ENCODE assay signal across 39 cellular contexts in genomic region chr1:119396982-119397381, GRCh38. TPM values are rescaled to one million over a fixed set of nuclear protein-coding genes. Genes with fewer than 3 reads are reported as not detected.
"Had no signal": no experiment of that assay in that cellular context is flagged by ENCODE, and none has a peak within 500 bp of the region (broad histone marks: within the 10 kb centered on the region; RNA-seq: fewer than 3 reads in every experiment).

No MANE protein-coding gene starts in this region.

- DNase-seq: Karpas-422, Kasumi-1, KG1, MG63, MM.1S, MV-4-11, NCI-H1048, NCI-H1092, NCI-H1092 treated with DMSO at 0.1 percent for 48 hours, NCI-H1105, NCI-H1105 treated with DMSO at 0.1 percent for 48 hours, NCI-H1417, NCI-H1417 treated with DMSO at 0.1 percent for 48 hours, NCI-H1436, NCI-H1436 treated with DMSO at 0.1 percent for 48 hours, NCI-H146, NCI-H1694, NCI-H1694 treated with DMSO at 0.1 percent for 48 hours, NCI-H187, NCI-H187 treated with DMSO at 0.1 percent for 48 hours, NCI-H1930, NCI-H2029, NCI-H2029 treated with DMSO at 0.1 percent for 48 hours, NCI-H2081, NCI-H2081 treated with DMSO at 0.1 percent for 48 hours, NCI-H2107, NCI-H2171, NCI-H2171 treated with DMSO at 0.1 percent for 48 hours, NCI-H2227 treated with DMSO at 0.1 percent for 48 hours, NCI-H226, NCI-H345, NCI-H446, NCI-H446 treated with DMSO at 0.1 percent for 48 hours, NCI-H510A had no signal

- H3K27ac ChIP-seq: KMS-11 had no signal

- H3K36me3 ChIP-seq: MG63 had no signal

- H3K4me3 ChIP-seq: MG63 had no signal

- H3K9ac ChIP-seq: KMS-11 had no signal

- H3K4me2 ChIP-seq: KMS-11 had no signal

RNA-seq across cellular contexts. Expression of gene HSD3B2, which starts 18.0 kb away (rescaled TPM):
- total RNA-seq: LHCN-M2, M059J, MCF 10A, NCI-H460 had no signal

RNA-seq across cellular contexts. Expression of gene HAO2, which starts 28.4 kb away (rescaled TPM):
- total RNA-seq: LHCN-M2, M059J, MCF 10A, NCI-H460 had no signal
